Comparison of ENCODE assay signal across 12 cellular contexts in the genomic region with DNA sequence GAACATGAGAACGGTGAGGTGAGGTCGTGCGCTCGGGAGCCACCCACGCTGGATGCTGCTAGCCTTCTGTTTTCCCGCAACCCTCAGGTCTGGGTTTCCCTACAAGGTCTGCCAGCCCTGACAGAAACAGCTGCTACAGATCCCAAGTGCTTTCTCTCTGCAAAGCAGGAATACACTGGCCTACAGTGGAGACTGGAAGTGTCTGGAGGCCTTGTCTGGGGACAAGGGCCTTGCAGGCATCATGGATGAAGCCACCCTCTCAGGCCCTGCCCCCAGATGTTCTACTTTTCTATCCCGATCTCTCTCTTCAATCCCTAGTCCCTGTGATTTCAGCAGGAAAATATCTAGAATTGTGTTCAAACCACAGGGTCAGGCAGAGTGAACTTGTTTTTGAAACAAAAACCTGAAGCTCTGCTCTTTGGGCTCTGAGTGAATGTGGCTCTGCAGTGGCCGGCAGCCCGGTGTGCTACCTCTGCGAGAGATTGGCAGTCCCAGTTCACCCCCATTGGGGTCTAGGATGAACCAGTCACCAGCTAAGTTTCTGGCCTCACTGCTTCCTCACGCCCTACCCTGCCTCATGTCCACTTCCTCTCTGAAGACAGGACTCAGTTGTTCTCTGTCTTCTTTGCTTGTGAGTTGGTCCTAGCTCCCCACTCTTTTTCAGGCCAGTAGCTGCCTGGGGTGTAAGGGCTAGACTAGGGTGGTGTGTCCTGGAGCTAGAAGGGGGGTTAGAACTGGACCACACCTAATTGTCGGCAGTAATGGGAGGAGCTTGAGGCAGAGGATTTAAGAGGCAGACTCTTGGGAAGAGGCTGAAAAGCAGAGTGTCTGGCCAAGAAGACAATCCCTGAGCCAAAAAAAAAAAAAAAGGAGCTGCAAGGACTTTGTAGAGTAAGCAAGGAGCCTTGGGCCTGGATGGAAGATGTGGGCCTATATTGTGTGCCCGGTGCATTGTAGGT.
A peak's percentile ranks its signal among the peaks of the same experiment; 100 is the strongest.
DNase-seq lines count a peak whose midpoint lies in the region; ATAC-seq and TF ChIP-seq lines count a peak whose summit lies in the region.
"Had no signal": no experiment of that assay in that cellular context is flagged by ENCODE, and none has a peak within 500 bp of the region (broad histone marks: within the 10 kb centered on the region; RNA-seq: fewer than 3 reads in every experiment).

No MANE protein-coding gene starts in this region.

- 94% methylated on average over 3 to 11 of the region's 13 CpGs for whole genome bisulfite sequencing in mesodermal cell (ENCODE audit: insufficient coverage in 2 of 2), 2 experiments
- 79% methylated on average over 13 of the region's 13 CpGs; no CpG with 5 or more reads in 1 of the 2 donors for WGBS in transverse colon (ENCODE audit: low coverage in 1 of 2), 2 donors

- in situ Hi-C loops in transverse colon (cut with MboI; ENCODE audit: low pct_ligation_motif_present in 1 of 4, low pct_unique_long_range_greater_than_20kb in 1 of 4, low sequenced_read_pairs in 3 of 4) = no loop called here

- H3K9me3 ChIP-seq in mesodermal cell (ENCODE audit: control insufficient read depth, low read length) = no peaks in the 10 kb centered on the region
- no peaks in the 10 kb centered on the region for H3K9me3 ChIP-seq in transverse colon

- H3K27ac ChIP-seq in mesodermal cell (ENCODE audit: low read depth, low read length, severe bottlenecking) = peak overlapping the region; percentile 45
- H3K27ac ChIP-seq in transverse colon = peak overlapping the region; percentile 50 to 78 (median 66)

- H3K4me1 ChIP-seq in mesodermal cell (ENCODE audit: control insufficient read depth, insufficient read depth, low read length, poor library complexity, severe bottlenecking) (peaks cover 5% of the 10 kb centered on the region), transverse colon (peaks cover 0 to 8% (median 0%) of the 10 kb centered on the region in 4 donors)

- TF ChIP-seq POLR2A in erythroblast (IDR thresholded peaks at IDR 0.05; ENCODE audit: low read length) = no peak
- no peak for TF ChIP-seq POLR2A in transverse colon (IDR thresholded peaks at IDR 0.05)

- no peak for TF ChIP-seq CTCF in transverse colon (IDR thresholded peaks at IDR 0.05)

- no peak for TF ChIP-seq EP300 in transverse colon (IDR thresholded peaks at IDR 0.05; ENCODE audit: low read depth)

- DNase-seq in SK-N-DZ (ENCODE audit: low spot score) (peak; percentile 55), erythroblast (lab: John Stamatoyannopoulos, UW) (peak; percentile 22 to 34), transverse colon (no peak), kidney glomerular epithelial cell (lab: John Stamatoyannopoulos, UW) (no peak), inferior parietal cortex (ENCODE audit: extremely low spot score) (no peak)
- DNase-seq: Calu3; central memory CD4-positive, alpha-beta T cell; KBM-7; NCI-H446 had no signal

- ATAC-seq in HG02981 (IDR thresholded peaks at IDR 0.05; ENCODE audit: unreplicated experiment) = no peak

- H3K27me3 ChIP-seq in transverse colon = no peaks in the 10 kb centered on the region

- H3K36me3 ChIP-seq in mesodermal cell (ENCODE audit: control insufficient read depth, insufficient read depth, low read length) (no peaks in the 10 kb centered on the region), transverse colon (no peaks in the 10 kb centered on the region)

- intact Hi-C loops in transverse colon (cut with DNase I; ENCODE audit: low total_unique reads) = no loop called here

- H3K4me3 ChIP-seq in mesodermal cell (ENCODE audit: extremely low read depth, insufficient read depth, low read length, poor library complexity, severe bottlenecking) (no peak overlapping the region), transverse colon (no peak overlapping the region)
- H3K4me3 ChIP-seq: skin epidermis had no signal

Comparison
In these comparisons a context has a peak if more than half of its experiments do, and no peak if none do; other contexts are left out.
1. DNase-seq: peak in SK-N-DZ (single experiment) and erythroblast (2 of 2); none in transverse colon (single experiment), kidney glomerular epithelial cell (single experiment) and inferior parietal cortex (single experiment).